Comparison of ENCODE assay signal across 18 cellular contexts in genomic region chr5:169037478-169037877, GRCh38.
"Had no signal": no experiment of that assay in that cellular context is flagged by ENCODE, and none has a peak within 500 bp of the region (broad histone marks: within the 10 kb centered on the region; RNA-seq: fewer than 3 reads in every experiment).

No MANE protein-coding gene starts in this region.

- H3K9me3 ChIP-seq: esophagus squamous epithelium, gastroesophageal sphincter, left lung, lower lobe of right lung, ovary, right lobe of liver, suprapubic skin, thyroid gland had no signal

- H3K36me3 ChIP-seq: esophagus squamous epithelium, gastroesophageal sphincter, left lung, lower lobe of right lung, ovary, right lobe of liver, suprapubic skin, thyroid gland had no signal

- H3K4me1 ChIP-seq: gastroesophageal sphincter, left lung, lower lobe of right lung, right lobe of liver, suprapubic skin, thyroid gland had no signal

- DNase-seq: esophagus squamous epithelium; foreskin fibroblast; glutamatergic neuron; islet precursor cell; lower lobe of right lung; midbrain; nucleus accumbens; ovary; right lobe of liver; stimulated activated CD4-positive, alpha-beta T cell treated with anti-CD3 and anti-CD28 coated beads, Interleukin-4, amount 100 ng/mL, for 1 hour; stimulated activated CD8-positive, alpha-beta memory T cell treated with anti-CD3 and anti-CD28 coated beads, Interleukin-4, amount 100 ng/mL, for 48 hours; stimulated activated naive CD8-positive, alpha-beta T cell treated with anti-CD3 and anti-CD28 coated beads, Interleukin-15, Interleukin-2, amounts not matched to agents 100 U/mL and 50 U/mL, for 24 hours; thyroid gland had no signal

- ATAC-seq: gastroesophageal sphincter; left lung; lower lobe of right lung; natural killer cell treated with Interleukin-12 subunit alpha and Interleukin-12 subunit beta and Interleukin-15 and Interleukin-18, amount 100 ng/mL, for 72 hours; right lobe of liver; stimulated activated effector memory CD8-positive, alpha-beta T cell treated with anti-CD3 and anti-CD28 coated beads, Interleukin-12 subunit alpha, Interleukin-12 subunit beta, amount 100 ng/mL, for 72 hours; stimulated activated naive CD8-positive, alpha-beta T cell treated with anti-CD3 and anti-CD28 coated beads, Interleukin-15, Interleukin-2, amounts not matched to agents 100 U/mL and 50 U/mL, for 24 hours had no signal

- H3K27me3 ChIP-seq: gastroesophageal sphincter, ovary, right lobe of liver, suprapubic skin, thyroid gland had no signal

- H3K27ac ChIP-seq: esophagus squamous epithelium, gastroesophageal sphincter, left lung, lower lobe of right lung, ovary, right lobe of liver, suprapubic skin, thyroid gland had no signal

- H3K4me3 ChIP-seq: esophagus squamous epithelium, gastroesophageal sphincter, left lung, lower lobe of right lung, ovary, right lobe of liver, suprapubic skin, thyroid gland had no signal
